ENCODE assay signal across 17 cellular contexts in genomic region chr9:88583901-88584596, GRCh38. TPM values are rescaled to one million over a fixed set of nuclear protein-coding genes. Genes with fewer than 3 reads are reported as not detected.
DNase-seq lines count a peak whose midpoint lies in the region; ATAC-seq, FAIRE-seq and TF ChIP-seq lines count a peak whose summit lies in the region.
"Had no signal": no experiment of that assay in that cellular context is flagged by ENCODE, and none has a peak within 500 bp of the region (broad histone marks: within the 10 kb centered on the region; RNA-seq: fewer than 3 reads in every experiment).

No MANE protein-coding gene starts in this region.

- no peak for TF ChIP-seq POLR2A in esophagus squamous epithelium (IDR thresholded peaks at IDR 0.05)
- no peak for TF ChIP-seq POLR2A in suprapubic skin (IDR thresholded peaks at IDR 0.05)

- H3K9ac ChIP-seq in SK-N-MC (ENCODE audit: insufficient read length): no peak overlapping the region

- no peak overlapping the region for H3K4me3 Mint-ChIP-seq in Caco-2 (ENCODE audit: unreplicated experiment)
- H3K4me3 Mint-ChIP-seq: T-helper 2 cell treated with Interferon-gamma antibody and Interleukin-4, amounts not matched to agents 5 μg/mL and 100 μg/mL, for 36 hours had no signal

- H3K4me3 ChIP-seq in SK-N-MC (no peak overlapping the region), esophagus squamous epithelium (no peak overlapping the region), small intestine (ENCODE audit: low read depth in 1 of 2, low read length in 2 of 2) (no peak overlapping the region), suprapubic skin (no peak overlapping the region), Caco-2 (ENCODE audit: low read depth, low read length) (no peak overlapping the region)
- H3K4me3 ChIP-seq: ascending aorta, psoas muscle, tibial nerve had no signal

- POLR2A ChIA-PET in Caco-2 (lab: Charles Lee): no interaction called here

- H3K27me3 ChIP-seq in esophagus squamous epithelium (peaks cover 0 to 8% (median 0%) of the 10 kb centered on the region in 4 donors), small intestine (ENCODE audit: control insufficient read depth in 2 of 2, insufficient read depth in 2 of 2, low read length in 2 of 2) (no peaks in the 10 kb centered on the region), suprapubic skin (no peaks in the 10 kb centered on the region), Caco-2 (replicated peaks; ENCODE audit: control insufficient read depth, insufficient read depth, low read length) (no peaks in the 10 kb centered on the region)
- H3K27me3 ChIP-seq: ascending aorta, tibial nerve had no signal

- WGBS in esophagus squamous epithelium, 2 donors: 14 to 33% methylated on average over 8 of the region's 8 CpGs
- WGBS in small intestine, 3 donors: 41 to 48% (median 47%) methylated on average over 8 of the region's 8 CpGs
- WGBS in suprapubic skin: 17% methylated on average over 8 of the region's 8 CpGs

- TF ChIP-seq CTCF in esophagus squamous epithelium (IDR thresholded peaks at IDR 0.05) (no peak), suprapubic skin (IDR thresholded peaks at IDR 0.05) (no peak), Caco-2 (IDR thresholded peaks at IDR 0.05; ENCODE audit: insufficient read depth in 1 of 2, low read depth in 1 of 2, low read length in 1 of 2, severe bottlenecking in 1 of 2, unreplicated experiment in 1 of 2) (no peak)

- no peaks in the 10 kb centered on the region; the same call in 1 of the 2 replicates for H3K9me3 ChIP-seq in SK-N-MC (ENCODE audit: low read depth, low read length)
- H3K9me3 ChIP-seq in esophagus squamous epithelium: no peaks in the 10 kb centered on the region
- no peaks in the 10 kb centered on the region for H3K9me3 ChIP-seq in small intestine (ENCODE audit: control insufficient read depth, low read depth)
- H3K9me3 ChIP-seq in suprapubic skin: no peaks in the 10 kb centered on the region
- no peaks in the 10 kb centered on the region for H3K9me3 ChIP-seq in Caco-2
- H3K9me3 ChIP-seq: ascending aorta, psoas muscle had no signal

- peaks cover 0 to 23% (median 0%) of the 10 kb centered on the region in 3 donors for H3K4me1 ChIP-seq in esophagus squamous epithelium
- H3K4me1 ChIP-seq in small intestine (ENCODE audit: control insufficient read depth in 2 of 2, insufficient read depth in 1 of 2, low read depth in 1 of 2, low read length in 1 of 2): no peaks in the 10 kb centered on the region
- peaks cover 5% of the 10 kb centered on the region for H3K4me1 ChIP-seq in suprapubic skin
- H3K4me1 ChIP-seq in Caco-2: no peaks in the 10 kb centered on the region
- H3K4me1 ChIP-seq: ascending aorta, psoas muscle, tibial nerve had no signal

- no peaks in the 10 kb centered on the region for H3K27me3 Mint-ChIP-seq in Caco-2 (ENCODE audit: insufficient read depth, unreplicated experiment)

- H3K36me3 Mint-ChIP-seq in Caco-2 (ENCODE audit: insufficient read depth, unreplicated experiment): no peaks in the 10 kb centered on the region

- no peaks in the 10 kb centered on the region for H3K4me1 Mint-ChIP-seq in Caco-2 (ENCODE audit: low read depth, unreplicated experiment)

- no peak for FAIRE-seq in small intestine (lab: Jason Lieb, UNC)
- FAIRE-seq: G401.6, H1 had no signal

- H3K36me3 ChIP-seq in SK-N-MC (ENCODE audit: insufficient read depth, low read length) (no peaks in the 10 kb centered on the region), esophagus squamous epithelium (no peaks in the 10 kb centered on the region), small intestine (ENCODE audit: control insufficient read depth in 2 of 2, insufficient read depth in 2 of 2, low read length in 2 of 2) (no peaks in the 10 kb centered on the region), suprapubic skin (no peaks in the 10 kb centered on the region), Caco-2 (ENCODE audit: control insufficient read depth, insufficient read depth, low read length) (no peaks in the 10 kb centered on the region)
- H3K36me3 ChIP-seq: ascending aorta, tibial nerve had no signal

- H3K9me3 Mint-ChIP-seq in Caco-2 (ENCODE audit: unreplicated experiment): no peaks in the 10 kb centered on the region
- H3K9me3 Mint-ChIP-seq: T-helper 2 cell treated with Interferon-gamma antibody and Interleukin-4, amounts not matched to agents 5 μg/mL and 100 μg/mL, for 36 hours had no signal

- intact Hi-C loops in esophagus squamous epithelium (cut with DNase I): no loop called here
- intact Hi-C loops in Caco-2 (cut with micrococcal nuclease; ENCODE audit: unreplicated experiment): no loop called here

- H3K27ac ChIP-seq in SK-N-MC: 0 out of 2 replicates have a peak overlapping the region, but pooled peaks have one; percentile 51
- H3K27ac ChIP-seq in esophagus squamous epithelium: peak overlapping the region in 3 of 4 donors; percentile 48 to 67 (median 66)
- no peak overlapping the region for H3K27ac ChIP-seq in small intestine (ENCODE audit: low read depth in 1 of 2, low read length in 1 of 2)
- no peak overlapping the region for H3K27ac ChIP-seq in suprapubic skin
- H3K27ac ChIP-seq: ascending aorta, psoas muscle, tibial nerve had no signal

- no peak overlapping the region for H3K27ac Mint-ChIP-seq in Caco-2 (ENCODE audit: unreplicated experiment)
- H3K27ac Mint-ChIP-seq: T-helper 2 cell treated with Interferon-gamma antibody and Interleukin-4, amounts not matched to agents 5 μg/mL and 100 μg/mL, for 36 hours had no signal

- no TSS peak for BruUV-seq in Caco-2 (replicated peaks; lab: Mats Ljungman, UMichigan)

- CTCF ChIA-PET in Caco-2 (lab: Charles Lee): no interaction called here

- no peak for TF ChIP-seq EP300 in suprapubic skin (IDR thresholded peaks at IDR 0.05)

- peak; percentile 40 for DNase-seq in NCI-H748 (lab: John Stamatoyannopoulos, UW; ENCODE audit: unreplicated experiment)
- no peak for DNase-seq in NCI-H748 treated with DMSO at 0.1 percent for 48 hours (lab: John Stamatoyannopoulos, UW)
- DNase-seq in SK-N-MC (ENCODE audit: low read depth, low spot score): peak; percentile 71
- DNase-seq in esophagus squamous epithelium (lab: John Stamatoyannopoulos, UW): no peak
- DNase-seq in small intestine: peak; percentile 44
- no peak for DNase-seq in suprapubic skin (ENCODE audit: low spot score in 2 of 2)
- DNase-seq in Caco-2: no peak
- DNase-seq: 8988T, MM.1S, NCI-H526 treated with DMSO at 0.1 percent for 48 hours, psoas muscle had no signal

- ATAC-seq in GM19023 (IDR thresholded peaks at IDR 0.05; ENCODE audit: unreplicated experiment): no peak
- ATAC-seq: psoas muscle had no signal

RNA-seq across cellular contexts. Expression of gene NXNL2, which starts 49.1 kb away (rescaled TPM):
- total RNA-seq in esophagus squamous epithelium (under 1 TPM in 1 of 4 donors, not detected in 3; 0.76 TPM), suprapubic skin (1 to 10 TPM in 1 of 4 donors, not detected in 3; 1.7 TPM), Caco-2 (2022) (0.52 and 0.60 TPM in 2 replicates)
- polyA plus RNA-seq in small intestine: under 1 TPM in 1 of 3 donors, not detected in 2; 0.10 TPM
- total RNA-seq: ascending aorta, psoas muscle had no signal

Comparison
In these comparisons a context has a peak if more than half of its experiments do, and no peak if none do; other contexts are left out.
1. DNase-seq: peak in NCI-H748 (single experiment), SK-N-MC (single experiment) and small intestine (single experiment); none in NCI-H748 treated with DMSO at 0.1 percent for 48 hours (single experiment), esophagus squamous epithelium (single experiment), suprapubic skin (0 of 2) and Caco-2 (0 of 2).
2. H3K27ac ChIP-seq: peak in SK-N-MC (single experiment) and esophagus squamous epithelium (3 of 4); none in small intestine (0 of 2) and suprapubic skin (single experiment).